ENCODE assay signal across 8 cellular contexts in genomic region chr16:85556456-85557082, GRCh38. TPM values are rescaled to one million over a fixed set of nuclear protein-coding genes. Genes with fewer than 3 reads are reported as not detected.
DNase-seq lines count a peak whose midpoint lies in the region; ATAC-seq and TF ChIP-seq lines count a peak whose summit lies in the region.

No MANE protein-coding gene starts in this region.

- DNase-seq in CD1c-positive myeloid dendritic cell (ENCODE audit: extremely low spot score): peak; percentile 82
- peak; percentile 90 for DNase-seq in H7
- DNase-seq in RKO (ENCODE audit: low spot score): peak; percentile 35
- DNase-seq in activated naive CD4-positive, alpha-beta T cell treated with Interleukin-2 at 50 U/mL for 16 hours: peak; percentile 66
- peak; percentile 60 to 69 for DNase-seq in heart right ventricle
- DNase-seq in gastrocnemius medialis: peak in 1 of 2 donors; percentile 61
- DNase-seq in T-helper 9 cell: no peak
- no peak for DNase-seq in foreskin melanocyte

- TF ChIP-seq POLR2A in gastrocnemius medialis (IDR thresholded peaks at IDR 0.05): peak; percentile 42 to 64

- H3K4me3 ChIP-seq in H7 (ENCODE audit: insufficient read depth, low read depth, low read length): peak overlapping the region; percentile 70
- H3K4me3 ChIP-seq in heart right ventricle: peak overlapping the region; percentile 50 to 86 (median 77)
- H3K4me3 ChIP-seq in gastrocnemius medialis: peak overlapping the region; percentile 88 to 98 (median 94)

- H3K36me3 ChIP-seq in H7 (replicated peaks; ENCODE audit: control insufficient read depth, insufficient read depth, low read length) (no peaks in the 10 kb centered on the region), heart right ventricle (no peaks in the 10 kb centered on the region), gastrocnemius medialis (no peaks in the 10 kb centered on the region)

- TF ChIP-seq CTCF in heart right ventricle (IDR thresholded peaks at IDR 0.05) (no peak), gastrocnemius medialis (IDR thresholded peaks at IDR 0.05 in 4 of 5, conservative IDR thresholded peaks at IDR 0.05 in 1 of 5) (no peak)

- H3K9me3 ChIP-seq in heart right ventricle: no peaks in the 10 kb centered on the region
- H3K9me3 ChIP-seq in gastrocnemius medialis: no peaks in the 10 kb centered on the region

- H3K27me3 ChIP-seq in H7 (ENCODE audit: control insufficient read depth, insufficient read depth, low read length): no peaks in the 10 kb centered on the region; the same call in 1 of the 2 replicates
- no peaks in the 10 kb centered on the region for H3K27me3 ChIP-seq in heart right ventricle
- H3K27me3 ChIP-seq in gastrocnemius medialis: no peaks in the 10 kb centered on the region

- H3K4me1 ChIP-seq in heart right ventricle (peaks cover 7 to 60% (median 49%) of the 10 kb centered on the region in 9 donors), gastrocnemius medialis (peaks cover 27 to 38% of the 10 kb centered on the region in 2 donors)

- 0 to 1% methylated on average over 65 of the region's 65 CpGs for WGBS in heart right ventricle, 2 donors

- H3K27ac ChIP-seq in heart right ventricle (peak overlapping the region; percentile 55 to 96 (median 93)), gastrocnemius medialis (peak overlapping the region; percentile 95 to 96 (median 96))

- in situ Hi-C loops in gastrocnemius medialis (cut with MboI; ENCODE audit: low sequenced_read_pairs in 4 of 4): no loop called here

- intact Hi-C loops in heart right ventricle (cut with DNase I): loop anchor here in 7 of 10 donors (2.0 to 5.0 kb wide), 5 partner anchors 51 to 139 kb away; partner anchors contain the start of gene GSE1 (in 4 of the 7)
- intact Hi-C loops in gastrocnemius medialis (cut with DNase I; ENCODE audit: low total_unique reads): loop anchor here (5.0 to 10.0 kb wide), 2 partner anchors 94 to 272 kb away; no protein-coding TSS in a partner anchor

- ATAC-seq in heart right ventricle: peak in 7 of 8 donors; percentile 3 to 36 (median 14)
- peak; percentile 4 to 5 for ATAC-seq in gastrocnemius medialis

RNA-seq across cellular contexts. Expression of gene GSE1, which starts 56.6 kb away (rescaled TPM):
- total RNA-seq in H7 (2014; rRNA removed; shearing (Covaris generic)): 52.5 and 73.6 TPM in 2 replicates
- total RNA-seq in heart right ventricle: 10 to 100 TPM; 31.1 to 53.2 (median 33.6) TPM
- 10 to 100 TPM; 15.6 to 25.0 TPM for polyA plus RNA-seq in heart right ventricle
- total RNA-seq in gastrocnemius medialis: 10 to 100 TPM; 45.1 to 89.3 (median 71.3) TPM

Comparison
In these comparisons a context has a peak if more than half of its experiments do, and no peak if none do; other contexts are left out.
1. DNase-seq: peak in CD1c-positive myeloid dendritic cell (single experiment), H7 (single experiment), RKO (single experiment), activated naive CD4-positive, alpha-beta T cell treated with Interleukin-2 at 50 U/mL for 16 hours (single experiment) and heart right ventricle (2 of 2); none in T-helper 9 cell (single experiment) and foreskin melanocyte (single experiment).
2. Peak in every context shown above with its lines, with median percentiles within 50 percentile points of each other: H3K4me3 ChIP-seq.